Comparison of ENCODE assay signal across 11 cellular contexts in genomic region chr21:37460196-37460595, GRCh38.
A peak's percentile ranks its signal among the peaks of the same experiment; 100 is the strongest.
DNase-seq lines count a peak whose midpoint lies in the region; ATAC-seq and TF ChIP-seq lines count a peak whose summit lies in the region.
"Had no signal": no experiment of that assay in that cellular context is flagged by ENCODE, and none has a peak within 500 bp of the region (broad histone marks: within the 10 kb centered on the region; RNA-seq: fewer than 3 reads in every experiment).

No MANE protein-coding gene starts in this region.

- no peak for DNase-seq in AG09319 (ENCODE audit: extremely low read depth, low read depth)
- DNase-seq in islet precursor cell = peak; percentile 77
- no peak for DNase-seq in activated naive CD4-positive, alpha-beta T cell treated with Interleukin-2 at 50 U/mL for 16 hours
- DNase-seq in activated gamma-delta T cell treated with Interleukin-2 at 50 U/mL for 16 hours = no peak
- DNase-seq in NCI-H526 treated with DMSO at 0.1 percent for 48 hours (lab: John Stamatoyannopoulos, UW) = no peak
- DNase-seq: activated CD4-positive, alpha-beta T cell treated with anti-CD3 and anti-CD28 coated beads for 1 hour; activated naive CD4-positive, alpha-beta T cell treated with anti-CD3 and anti-CD28 coated beads, Interleukin-2, amount 50 U/mL, for 16 hours; NCI-H1105 treated with DMSO at 0.1 percent for 48 hours had no signal

- CTCF ChIA-PET in HEK293 (lab: Yijun Ruan, JAX) = interaction anchor here (0.6 to 0.9 kb wide), 4 partner anchors 8 to 112 kb away, joined by 3 to 5 read pairs (median 3); no protein-coding TSS in a partner anchor

- H3K27ac ChIP-seq in HEK293 (ENCODE audit: extremely low read depth, low read depth, low read length) (no peak overlapping the region), VCaP (peak overlapping the region; percentile 66; the same call in 1 of the 2 replicates)

- no peak overlapping the region for H3K4me3 ChIP-seq in HEK293 (ENCODE audit: low read depth, low read length)

- no peaks in the 10 kb centered on the region for H3K36me3 ChIP-seq in HEK293 (ENCODE audit: control insufficient read depth in 2 of 2, insufficient read depth in 1 of 2, low read length in 2 of 2)

- H3K9me3 ChIP-seq in HEK293 (ENCODE audit: control insufficient read depth, insufficient read depth, low read depth, low read length) = no peaks in the 10 kb centered on the region

- POLR2A ChIA-PET in HEK293 (lab: Yijun Ruan, JAX) = no interaction called here

- no peak for ATAC-seq in activated CD4-positive, CD25-positive, alpha-beta regulatory T cell treated with anti-CD3 and anti-CD28 coated beads, Interleukin-2, amount 50 U/mL, for 24 hours

- TF ChIP-seq CTCF in AG09319 (IDR thresholded peaks at IDR 0.05; ENCODE audit: low read depth, low read length) (peak; percentile 2), HEK293 (tag by site-specific recombination; IDR thresholded peaks at IDR 0.05) (no peak), VCaP (conservative IDR thresholded peaks at IDR 0.05) (peak; percentile 48)

- peaks cover 24% of the 10 kb centered on the region for H3K4me1 ChIP-seq in HEK293 (ENCODE audit: control insufficient read depth, insufficient read depth, low read length)

TF ChIP-seq in HEK293, 187 proteins besides CTCF, POLR2A, EP300 and RAD21:
- peak; percentile 15; the same call in 1 of the 2 replicates for TF ChIP-seq FEZF1 (tag by site-specific recombination; IDR thresholded peaks at IDR 0.05)
- no peak for TF ChIP-seq RBAK (tag by site-specific recombination; IDR thresholded peaks at IDR 0.05)
- no peak for TF ChIP-seq ZNF114 (tag by site-specific recombination; IDR thresholded peaks at IDR 0.05)
- TF ChIP-seq ZNF10 (tag by site-specific recombination; IDR thresholded peaks at IDR 0.05) = no peak
- no peak for TF ChIP-seq SCRT2 (tag by site-specific recombination; IDR thresholded peaks at IDR 0.05)
- no peak for TF ChIP-seq ZNF785 (tag by site-specific recombination; IDR thresholded peaks at IDR 0.05)
